Comparison of ENCODE assay signal across 7 cellular contexts in the genomic region with DNA sequence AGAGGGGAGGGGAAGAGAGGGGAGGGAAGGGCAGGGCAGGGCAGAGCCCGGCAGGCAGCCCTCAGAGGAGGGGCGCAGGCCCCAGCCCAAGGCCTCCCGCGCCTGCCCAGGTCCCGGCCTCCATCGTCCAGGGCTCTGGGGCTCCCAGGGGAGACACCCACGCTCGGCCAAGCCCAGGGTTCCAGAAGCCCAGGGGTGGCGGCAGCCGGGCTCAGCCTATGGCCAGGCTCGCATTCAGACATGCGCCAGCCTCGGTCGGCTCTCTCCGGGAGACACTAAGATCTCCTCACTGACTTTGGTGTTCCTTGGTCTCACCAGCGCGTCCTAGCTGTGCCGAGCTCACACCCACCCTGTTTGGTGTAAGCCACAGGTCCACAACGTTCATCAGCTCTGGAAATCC. TPM values are rescaled to one million over a fixed set of nuclear protein-coding genes. Genes with fewer than 3 reads are reported as not detected.
DNase-seq lines count a peak whose midpoint lies in the region; ATAC-seq and TF ChIP-seq lines count a peak whose summit lies in the region.
"Had no signal": no experiment of that assay in that cellular context is flagged by ENCODE, and none has a peak within 500 bp of the region (broad histone marks: within the 10 kb centered on the region; RNA-seq: fewer than 3 reads in every experiment).

No MANE protein-coding gene starts in this region.

- H3K27me3 ChIP-seq in psoas muscle (ENCODE audit: insufficient read depth in 3 of 3, low read length in 2 of 3), result peaks cover 0 to 13% (median 2%) of the 10 kb centered on the region in 3 donors

- ATAC-seq in HG02973 (IDR thresholded peaks at IDR 0.05; ENCODE audit: unreplicated experiment) (no peak), psoas muscle (no peak)

- CTCF ChIA-PET in HEK293 (lab: Yijun Ruan, JAX), result interaction anchor here (1.8 kb wide), 1 partner anchor 13 kb away, joined by 5 read pairs; no protein-coding TSS in a partner anchor

- intact Hi-C loops in psoas muscle (cut with DNase I), result no loop called here

- H3K4me3 ChIP-seq in HEK293 (ENCODE audit: low read depth, low read length) (no peak overlapping the region), psoas muscle (no peak overlapping the region)

- H3K9me3 Mint-ChIP-seq in neural crest cell, result no peaks in the 10 kb centered on the region

- TF ChIP-seq CTCF in HEK293 (tag by site-specific recombination; IDR thresholded peaks at IDR 0.05) (no peak), neural crest cell (conservative IDR thresholded peaks at IDR 0.05) (no peak), psoas muscle (IDR thresholded peaks at IDR 0.05) (no peak)

- H3K4me1 ChIP-seq in HEK293 (ENCODE audit: control insufficient read depth, insufficient read depth, low read length), result no peaks in the 10 kb centered on the region
- H3K4me1 ChIP-seq in psoas muscle, result peaks cover 16% of the 10 kb centered on the region

- H3K36me3 ChIP-seq in HEK293 (ENCODE audit: control insufficient read depth in 2 of 2, insufficient read depth in 1 of 2, low read length in 2 of 2) (no peaks in the 10 kb centered on the region), psoas muscle (ENCODE audit: insufficient read depth in 1 of 2, low read depth in 1 of 2) (no peaks in the 10 kb centered on the region)

- no peak overlapping the region for H3K27ac Mint-ChIP-seq in neural crest cell (ENCODE audit: unreplicated experiment)

- peak in 5 of 61 donors; percentile 19 to 57 (median 42) for DNase-seq in caudate nucleus (lab: John Stamatoyannopoulos, UW)
- DNase-seq in neural crest cell (ENCODE audit: low read depth, low spot score), result no peak
- DNase-seq in stimulated activated naive CD4-positive, alpha-beta T cell (lab: John Stamatoyannopoulos, UW), result no peak
- no peak for DNase-seq in psoas muscle
- DNase-seq: NCI-H187 had no signal

- 50 to 70% (median 57%) methylated on average over 15 to 19 of the region's 19 CpGs for WGBS in psoas muscle, 3 donors

- no peaks in the 10 kb centered on the region for H3K9me3 ChIP-seq in HEK293 (ENCODE audit: control insufficient read depth, insufficient read depth, low read depth, low read length)
- H3K9me3 ChIP-seq in psoas muscle, result no peaks in the 10 kb centered on the region

- peak overlapping the region; percentile 63 for H3K4me3 Mint-ChIP-seq in neural crest cell

- H3K36me3 Mint-ChIP-seq in neural crest cell (ENCODE audit: low read depth), result no peaks in the 10 kb centered on the region

- no peak overlapping the region for H3K27ac ChIP-seq in HEK293 (ENCODE audit: extremely low read depth, low read depth, low read length)
- H3K27ac ChIP-seq in caudate nucleus (ENCODE audit: low read depth, low read length), result peak overlapping the region; percentile 96
- no peak overlapping the region for H3K27ac ChIP-seq in psoas muscle

- POLR2A ChIA-PET in HEK293 (lab: Yijun Ruan, JAX), result no interaction called here

- H3K4me1 Mint-ChIP-seq in neural crest cell, result peaks cover 40% of the 10 kb centered on the region

- peaks cover 30% of the 10 kb centered on the region for H3K27me3 Mint-ChIP-seq in neural crest cell (ENCODE audit: low read depth)

TF ChIP-seq in HEK293, 187 proteins besides CTCF, POLR2A, EP300 and RAD21:
- TF ChIP-seq, protein P1, sequence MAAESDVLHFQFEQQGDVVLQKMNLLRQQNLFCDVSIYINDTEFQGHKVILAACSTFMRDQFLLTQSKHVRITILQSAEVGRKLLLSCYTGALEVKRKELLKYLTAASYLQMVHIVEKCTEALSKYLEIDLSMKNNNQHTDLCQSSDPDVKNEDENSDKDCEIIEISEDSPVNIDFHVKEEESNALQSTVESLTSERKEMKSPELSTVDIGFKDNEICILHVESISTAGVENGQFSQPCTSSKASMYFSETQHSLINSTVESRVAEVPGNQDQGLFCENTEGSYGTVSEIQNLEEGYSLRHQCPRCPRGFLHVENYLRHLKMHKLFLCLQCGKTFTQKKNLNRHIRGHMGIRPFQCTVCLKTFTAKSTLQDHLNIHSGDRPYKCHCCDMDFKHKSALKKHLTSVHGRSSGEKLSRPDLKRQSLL (tag by site-specific recombination; IDR thresholded peaks at IDR 0.05), result 0 out of 2 replicates have a peak, but pooled peaks have one; percentile 25
- no peak for TF ChIP-seq ZNF112 (tag by site-specific recombination; IDR thresholded peaks at IDR 0.05)

RNA-seq across cellular contexts. Expression of gene ANKRD65, which starts 7.1 kb away (rescaled TPM):
- 0.66 and 0.89 TPM in 2 replicates for total RNA-seq in neural crest cell
- total RNA-seq in psoas muscle, result 1 to 10 TPM in 3 of 4 donors, under 1 TPM in 1; 0.77 to 5.4 (median 3.0) TPM
- polyA plus RNA-seq in psoas muscle, result 1 to 10 TPM; 1.1 to 2.9 (median 1.6) TPM

RNA-seq across cellular contexts. Expression of gene VWA1, which starts 7.3 kb away (rescaled TPM):
- total RNA-seq in neural crest cell (8.9 and 9.6 TPM in 2 replicates), psoas muscle (10 to 100 TPM in 3 of 4 donors, 1 to 10 TPM in 1; 4.5 to 25.3 (median 13.8) TPM)
- polyA plus RNA-seq in psoas muscle, result 1 to 10 TPM; 1.4 to 7.8 (median 4.1) TPM

RNA-seq across cellular contexts. Expression of gene MRPL20, which starts 21.1 kb away (rescaled TPM):
- total RNA-seq in neural crest cell (113 and 117 TPM in 2 replicates), psoas muscle (100 to 1,000 TPM; 114 to 159 (median 143) TPM)
- 100 to 1,000 TPM; 211 to 308 (median 255) TPM for polyA plus RNA-seq in psoas muscle

RNA-seq across cellular contexts. Expression of gene ATAD3C, which starts 21.3 kb away (rescaled TPM):
- total RNA-seq in neural crest cell, result 0.23 and 0.41 TPM in 2 replicates
- total RNA-seq in psoas muscle, result under 1 TPM; 0.47 to 0.99 (median 0.61) TPM
- polyA plus RNA-seq in psoas muscle, result under 1 TPM; 0.12 to 0.61 (median 0.13) TPM

RNA-seq across cellular contexts. Expression of gene CCNL2, which starts 29.0 kb away (rescaled TPM):
- total RNA-seq in neural crest cell (249 and 261 TPM in 2 replicates), psoas muscle (10 to 100 TPM; 40.2 to 71.8 (median 46.1) TPM)
- 10 to 100 TPM; 50.1 to 59.3 (median 54.7) TPM for polyA plus RNA-seq in psoas muscle
